Comparison of ENCODE assay signal across 1 cellular context in the genomic region with DNA sequence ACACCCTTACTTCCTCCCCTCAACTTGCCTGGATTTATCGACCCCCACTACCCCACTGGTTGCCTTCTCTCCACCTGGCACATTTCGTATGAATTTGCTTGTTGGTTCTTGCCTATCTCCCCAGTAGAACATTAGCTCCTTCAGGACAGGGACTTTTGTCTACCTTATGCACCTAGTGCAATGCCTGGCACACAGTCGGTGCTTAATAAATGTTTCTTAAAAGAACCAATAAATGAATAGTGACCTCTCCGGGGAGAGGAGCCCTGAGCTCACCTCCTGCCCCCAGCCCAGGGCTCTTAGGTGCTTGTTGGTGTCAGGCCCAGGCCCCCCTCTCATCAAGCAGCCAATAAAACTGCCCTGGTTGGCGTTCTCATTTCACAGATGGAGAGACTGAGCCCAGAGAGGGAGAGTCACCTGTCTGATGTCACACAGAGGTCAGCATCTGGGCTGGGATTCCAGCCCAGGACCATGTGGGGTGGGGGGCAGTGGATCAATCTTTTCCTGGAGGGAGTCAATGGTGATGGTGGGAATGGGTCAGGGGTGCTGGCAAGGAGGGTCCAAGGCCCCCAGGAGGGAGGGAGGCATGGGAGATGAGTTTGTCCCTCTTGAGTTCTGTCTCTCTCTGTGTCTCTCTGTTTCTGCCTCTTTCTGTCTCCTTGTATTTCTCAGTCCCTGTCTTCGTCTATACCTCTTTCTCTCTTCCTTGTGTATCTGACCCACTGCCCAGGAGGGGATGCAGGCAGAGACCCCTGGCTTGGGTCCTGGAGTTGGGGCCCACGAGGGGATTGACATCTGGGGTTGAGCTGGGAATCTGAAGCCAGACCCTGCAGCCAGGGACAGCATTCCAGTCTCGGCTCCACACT.
A peak's percentile ranks its signal among the peaks of the same experiment; 100 is the strongest.
TF ChIP-seq lines count a peak whose summit lies in the region.

No MANE protein-coding gene starts in this region.

TF ChIP-seq in K562, 482 proteins besides CTCF, POLR2A, EP300 and RAD21:
- TF ChIP-seq DNMT1 (IDR thresholded peaks at IDR 0.05) (no peak), SAP30 (IDR thresholded peaks at IDR 0.05; ENCODE audit: borderline replicate concordance, insufficient read depth, low read depth, low read length, poor library complexity, severe bottlenecking) (no peak), ZNF143 (CRISPR knock-in tag; IDR thresholded peaks at IDR 0.05) (no peak), ZFP36 (IDR thresholded peaks at IDR 0.05; ENCODE audit: low read depth, low read length, partially characterized antibody) (peak; percentile 46), TEAD1 (CRISPR knock-in tag; IDR thresholded peaks at IDR 0.05) (no peak), KDM1A (IDR thresholded peaks at IDR 0.05) (0 out of 4 replicates have a peak, but pooled peaks have one; percentile 11 to 23), BCOR (IDR thresholded peaks at IDR 0.05) (0 out of 2 replicates have a peak, but pooled peaks have one; percentile 39)
